In genomic region chr2:128357561-128358370, GRCh38 we compare ENCODE assay signal across 21 cellular contexts.
"Had no signal": no experiment of that assay in that cellular context is flagged by ENCODE, and none has a peak within 500 bp of the region (broad histone marks: within the 10 kb centered on the region; RNA-seq: fewer than 3 reads in every experiment).

No MANE protein-coding gene starts in this region.

- DNase-seq: activated CD4-positive, alpha-beta T cell treated with anti-CD3 and anti-CD28 coated beads for 36 hours; activated gamma-delta T cell treated with Interleukin-2 at 50 U/mL for 16 hours; activated naive CD8-positive, alpha-beta T cell treated with anti-CD3 and anti-CD28 coated beads for 36 hours; activated T-cell treated with anti-CD3 and anti-CD28 coated beads, Interleukin-2, amount 50 U/mL, for 4 hours; amygdala; heart left ventricle; immature natural killer cell; left cardiac atrium; naive thymus-derived CD8-positive, alpha-beta T cell; retina; SJCRH30; stimulated activated CD4-positive, alpha-beta T cell treated with anti-CD3 and anti-CD28 coated beads, Interleukin-4, amount 100 ng/mL, for 1 hour; T-helper 17 cell; uterus; WERI-Rb-1 had no signal

- H3K27ac Mint-ChIP-seq: activated CD4-positive, alpha-beta T cell treated with anti-CD3 and anti-CD28 coated beads for 36 hours; activated naive CD8-positive, alpha-beta T cell treated with anti-CD3 and anti-CD28 coated beads for 36 hours; immature natural killer cell; naive thymus-derived CD8-positive, alpha-beta T cell; stimulated activated naive CD8-positive, alpha-beta T cell treated with anti-CD3 and anti-CD28 coated beads, Interleukin-15, Interleukin-2, amounts not matched to agents 100 ng/mL and 50 ng/mL, for 24 hours; T-helper 17 cell had no signal

- H3K36me3 Mint-ChIP-seq: activated naive CD8-positive, alpha-beta T cell treated with anti-CD3 and anti-CD28 coated beads for 36 hours; immature natural killer cell; naive thymus-derived CD8-positive, alpha-beta T cell had no signal

- H3K9me3 Mint-ChIP-seq: activated naive CD8-positive, alpha-beta T cell treated with anti-CD3 and anti-CD28 coated beads for 36 hours; activated T-cell treated with anti-CD3 and anti-CD28 coated beads, Interleukin-2, amount 50 U/mL, for 4 hours; central memory CD8-positive, alpha-beta T cell; immature natural killer cell; stimulated activated naive CD8-positive, alpha-beta T cell treated with anti-CD3 and anti-CD28 coated beads, Interleukin-15, Interleukin-2, amounts not matched to agents 100 ng/mL and 50 ng/mL, for 24 hours had no signal

- H3K36me3 ChIP-seq: heart left ventricle, neutrophil, SJCRH30, uterus, WERI-Rb-1 had no signal

- H3K9me3 ChIP-seq: body of pancreas, neutrophil, SJCRH30, uterus had no signal

- H3K4me1 Mint-ChIP-seq: activated CD4-positive, alpha-beta T cell treated with anti-CD3 and anti-CD28 coated beads for 36 hours; activated naive CD8-positive, alpha-beta T cell treated with anti-CD3 and anti-CD28 coated beads for 36 hours; T-helper 17 cell had no signal

- H3K4me3 Mint-ChIP-seq: activated CD4-positive, alpha-beta T cell treated with anti-CD3 and anti-CD28 coated beads for 36 hours; activated naive CD8-positive, alpha-beta T cell treated with anti-CD3 and anti-CD28 coated beads for 36 hours; activated T-cell treated with anti-CD3 and anti-CD28 coated beads, Interleukin-2, amount 50 U/mL, for 4 hours; central memory CD8-positive, alpha-beta T cell; immature natural killer cell; naive thymus-derived CD8-positive, alpha-beta T cell; stimulated activated naive CD8-positive, alpha-beta T cell treated with anti-CD3 and anti-CD28 coated beads, Interleukin-15, Interleukin-2, amounts not matched to agents 100 ng/mL and 50 ng/mL, for 24 hours; T-helper 17 cell had no signal

- FAIRE-seq: frontal cortex had no signal

- H3K4me1 ChIP-seq: uterus had no signal

- H3K4me3 ChIP-seq: body of pancreas, heart left ventricle, SJCRH30, uterus had no signal

- H3K27me3 Mint-ChIP-seq: activated CD4-positive, alpha-beta T cell treated with anti-CD3 and anti-CD28 coated beads for 36 hours; activated naive CD8-positive, alpha-beta T cell treated with anti-CD3 and anti-CD28 coated beads for 36 hours; stimulated activated naive CD8-positive, alpha-beta T cell treated with anti-CD3 and anti-CD28 coated beads, Interleukin-15, Interleukin-2, amounts not matched to agents 100 ng/mL and 50 ng/mL, for 24 hours had no signal

- H3K27me3 ChIP-seq: body of pancreas, heart left ventricle, neutrophil, SJCRH30, uterus had no signal

- H3K27ac ChIP-seq: body of pancreas, epithelial cell of prostate, heart left ventricle, neutrophil, SJCRH30, uterus, WERI-Rb-1 had no signal
